In genomic region chr22:38034278-38034882, GRCh38 we compare ENCODE assay signal across 9 cellular contexts. TPM values are rescaled to one million over a fixed set of nuclear protein-coding genes. Genes with fewer than 3 reads are reported as not detected.
DNase-seq lines count a peak whose midpoint lies in the region; ATAC-seq lines count a peak whose summit lies in the region.
"Had no signal": no experiment of that assay in that cellular context is flagged by ENCODE, and none has a peak within 500 bp of the region (broad histone marks: within the 10 kb centered on the region; RNA-seq: fewer than 3 reads in every experiment).

No MANE protein-coding gene starts in this region.

- intact Hi-C loops in CD4-positive, alpha-beta memory T cell (cut with micrococcal nuclease), result no loop called here

- no peak for ATAC-seq in GM19395 (IDR thresholded peaks at IDR 0.05; ENCODE audit: unreplicated experiment)

- no peak overlapping the region for H3K4me3 ChIP-seq in CD8-positive, alpha-beta memory T cell (ENCODE audit: low read length)
- no peak overlapping the region for H3K4me3 ChIP-seq in CD4-positive, alpha-beta memory T cell (ENCODE audit: low read length in 2 of 2)

- no peaks in the 10 kb centered on the region for H3K9me3 ChIP-seq in CD8-positive, alpha-beta memory T cell (ENCODE audit: low read length)
- no peaks in the 10 kb centered on the region for H3K9me3 ChIP-seq in CD4-positive, alpha-beta memory T cell (ENCODE audit: control insufficient read depth in 1 of 2, low read length in 2 of 2)

- H3K27me3 Mint-ChIP-seq in CD8-positive, alpha-beta memory T cell, result no peaks in the 10 kb centered on the region
- no peaks in the 10 kb centered on the region for H3K27me3 Mint-ChIP-seq in CD4-positive, alpha-beta memory T cell

- CTCF ChIA-PET in CD8-positive, alpha-beta memory T cell (lab: Charles Lee), result interaction anchor here (4.7 kb wide), 1 partner anchor 18 kb away, joined by 17 read pairs; no protein-coding TSS in a partner anchor
- CTCF ChIA-PET in CD4-positive, alpha-beta memory T cell (lab: Charles Lee; ENCODE audit: partially characterized antibody), result no interaction called here

- no peaks in the 10 kb centered on the region for H3K27me3 ChIP-seq in CD8-positive, alpha-beta memory T cell (ENCODE audit: insufficient read depth, low read length, poor library complexity, severe bottlenecking)
- H3K27me3 ChIP-seq in layer of hippocampus (ENCODE audit: control insufficient read depth, insufficient read depth, low read length), result no peaks in the 10 kb centered on the region
- no peaks in the 10 kb centered on the region for H3K27me3 ChIP-seq in CD4-positive, alpha-beta memory T cell (ENCODE audit: insufficient read depth, low read length)

- H3K4me1 Mint-ChIP-seq in CD8-positive, alpha-beta memory T cell, result peaks cover 0 to 2% (median 0%) of the 10 kb centered on the region in 3 donors
- no peaks in the 10 kb centered on the region for H3K4me1 Mint-ChIP-seq in CD4-positive, alpha-beta memory T cell

- POLR2A ChIA-PET in CD8-positive, alpha-beta memory T cell (lab: Charles Lee), result no interaction called here
- POLR2A ChIA-PET in CD4-positive, alpha-beta memory T cell (lab: Charles Lee; ENCODE audit: partially characterized antibody), result no interaction called here

- no peak overlapping the region for H3K4me3 Mint-ChIP-seq in CD8-positive, alpha-beta memory T cell
- no peak overlapping the region for H3K4me3 Mint-ChIP-seq in CD4-positive, alpha-beta memory T cell

- H3K36me3 ChIP-seq in CD8-positive, alpha-beta memory T cell (ENCODE audit: insufficient read depth, low read length), result no peaks in the 10 kb centered on the region
- no peaks in the 10 kb centered on the region for H3K36me3 ChIP-seq in CD4-positive, alpha-beta memory T cell (ENCODE audit: insufficient read depth, low read length)

- no peaks in the 10 kb centered on the region for H3K9me3 Mint-ChIP-seq in CD8-positive, alpha-beta memory T cell
- no peaks in the 10 kb centered on the region for H3K9me3 Mint-ChIP-seq in CD4-positive, alpha-beta memory T cell

- no peaks in the 10 kb centered on the region for H3K4me1 ChIP-seq in CD8-positive, alpha-beta memory T cell (ENCODE audit: insufficient read depth, low read length)
- H3K4me1 ChIP-seq in CD4-positive, alpha-beta memory T cell (ENCODE audit: insufficient read depth, low read length), result no peaks in the 10 kb centered on the region

- H3K27ac Mint-ChIP-seq in CD8-positive, alpha-beta memory T cell, result no peak overlapping the region
- no peak overlapping the region for H3K27ac Mint-ChIP-seq in CD4-positive, alpha-beta memory T cell

- H3K27ac ChIP-seq in CD8-positive, alpha-beta memory T cell (ENCODE audit: low read depth, low read length), result peak overlapping the region; percentile 54
- H3K27ac ChIP-seq in cingulate gyrus (ENCODE audit: low read depth, low read length) (peak overlapping the region; percentile 99), layer of hippocampus (ENCODE audit: low read depth, low read length) (peak overlapping the region; percentile 99)
- H3K27ac ChIP-seq in CD4-positive, alpha-beta memory T cell (ENCODE audit: low read depth, low read length), result no peak overlapping the region

- no peak for DNase-seq in CD8-positive, alpha-beta memory T cell
- DNase-seq in NCI-H2171 treated with DMSO at 0.1 percent for 48 hours (lab: John Stamatoyannopoulos, UW), result peak; percentile 51
- peak; percentile 63 for DNase-seq in stromal cell of bone marrow (ENCODE audit: low read depth)
- no peak for DNase-seq in NCI-H510A (lab: John Stamatoyannopoulos, UW)
- no peak for DNase-seq in CD4-positive, alpha-beta memory T cell

- H3K36me3 Mint-ChIP-seq in CD8-positive, alpha-beta memory T cell, result peaks cover 0 to 1% (median 0%) of the 10 kb centered on the region in 3 donors
- H3K36me3 Mint-ChIP-seq in CD4-positive, alpha-beta memory T cell, result no peaks in the 10 kb centered on the region

RNA-seq across cellular contexts. Expression of gene PICK1, which starts 22.8 kb away (rescaled TPM):
- total RNA-seq in CD8-positive, alpha-beta memory T cell, result 10 to 100 TPM; 21.0 to 22.5 TPM
- 9.4 TPM for polyA plus RNA-seq in CD8-positive, alpha-beta memory T cell
- 10 to 100 TPM; 25.5 to 28.0 TPM for total RNA-seq in CD4-positive, alpha-beta memory T cell
- polyA plus RNA-seq in CD4-positive, alpha-beta memory T cell, result 10 to 100 TPM in 1 of 2 donors, 1 to 10 TPM in 1; 6.5 to 10.2 TPM

RNA-seq across cellular contexts. Expression of gene SLC16A8, which starts 49.6 kb away (rescaled TPM):
- under 1 TPM in 1 of 2 experiments, not detected in 1; 0.35 TPM for total RNA-seq in CD8-positive, alpha-beta memory T cell
- not detected for polyA plus RNA-seq in CD8-positive, alpha-beta memory T cell
- total RNA-seq in CD4-positive, alpha-beta memory T cell, result not detected
- polyA plus RNA-seq in CD4-positive, alpha-beta memory T cell, result not detected
- polyA plus RNA-seq: neural cell had no signal

RNA-seq across cellular contexts. Expression of gene SOX10, which starts 50.0 kb away (rescaled TPM):
- total RNA-seq in CD8-positive, alpha-beta memory T cell, result not detected
- not detected for polyA plus RNA-seq in CD8-positive, alpha-beta memory T cell
- total RNA-seq in CD4-positive, alpha-beta memory T cell, result not detected
- not detected for polyA plus RNA-seq in CD4-positive, alpha-beta memory T cell
- polyA plus RNA-seq: neural cell had no signal

Comparison
In these comparisons a context has a peak if more than half of its experiments do, and no peak if none do; other contexts are left out.
1. DNase-seq: peak in NCI-H2171 treated with DMSO at 0.1 percent for 48 hours (single experiment) and stromal cell of bone marrow (single experiment); none in CD8-positive, alpha-beta memory T cell (0 of 5), NCI-H510A (single experiment) and CD4-positive, alpha-beta memory T cell (0 of 5).